Comparison of ENCODE assay signal across 1 cellular context in the genomic region with DNA sequence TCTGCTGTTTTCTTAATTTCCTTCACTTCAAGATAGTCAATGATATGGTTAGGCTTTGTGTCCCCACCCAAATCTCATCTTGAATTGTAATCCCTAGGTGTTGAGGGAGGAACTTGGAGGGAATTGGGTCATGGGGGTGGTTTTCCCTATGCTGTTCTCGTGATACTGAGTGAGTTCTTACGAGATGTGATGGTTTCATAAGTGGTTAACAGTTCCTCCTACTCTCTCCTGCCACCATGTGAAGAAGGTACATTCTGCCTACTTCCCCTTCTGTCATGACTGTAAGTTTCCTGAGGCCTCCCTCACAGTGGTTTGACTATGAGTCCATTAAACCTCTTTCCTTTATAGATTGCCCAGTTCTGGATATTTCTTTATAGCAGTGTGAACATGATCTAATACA.
TF ChIP-seq lines count a peak whose summit lies in the region.

No MANE protein-coding gene starts in this region.

TF ChIP-seq in HEK293T, 16 proteins besides CTCF, POLR2A, EP300 and RAD21 (continued from another document):
- TF ChIP-seq, protein P1, sequence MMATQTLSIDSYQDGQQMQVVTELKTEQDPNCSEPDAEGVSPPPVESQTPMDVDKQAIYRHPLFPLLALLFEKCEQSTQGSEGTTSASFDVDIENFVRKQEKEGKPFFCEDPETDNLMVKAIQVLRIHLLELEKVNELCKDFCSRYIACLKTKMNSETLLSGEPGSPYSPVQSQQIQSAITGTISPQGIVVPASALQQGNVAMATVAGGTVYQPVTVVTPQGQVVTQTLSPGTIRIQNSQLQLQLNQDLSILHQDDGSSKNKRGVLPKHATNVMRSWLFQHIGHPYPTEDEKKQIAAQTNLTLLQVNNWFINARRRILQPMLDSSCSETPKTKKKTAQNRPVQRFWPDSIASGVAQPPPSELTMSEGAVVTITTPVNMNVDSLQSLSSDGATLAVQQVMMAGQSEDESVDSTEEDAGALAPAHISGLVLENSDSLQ (IDR thresholded peaks at IDR 0.05), result no peak
- no peak for TF ChIP-seq HDGF (IDR thresholded peaks at IDR 0.05; ENCODE audit: borderline replicate concordance)
- TF ChIP-seq ARNT (IDR thresholded peaks at IDR 0.05), result no peak
- no peak for TF ChIP-seq SUZ12 (IDR thresholded peaks at IDR 0.05)
